In genomic region chr17:7004398-7005253, GRCh38 we compare ENCODE assay signal across 9 cellular contexts. TPM values are rescaled to one million over a fixed set of nuclear protein-coding genes. Genes with fewer than 3 reads are reported as not detected.
A peak's percentile ranks its signal among the peaks of the same experiment; 100 is the strongest.
DNase-seq lines count a peak whose midpoint lies in the region; ATAC-seq and TF ChIP-seq lines count a peak whose summit lies in the region.
"Had no signal": no experiment of that assay in that cellular context is flagged by ENCODE, and none has a peak within 500 bp of the region (broad histone marks: within the 10 kb centered on the region; RNA-seq: fewer than 3 reads in every experiment).

No MANE protein-coding gene starts in this region.

- no peaks in the 10 kb centered on the region for H3K27me3 Mint-ChIP-seq in T-helper 17 cell
- no peaks in the 10 kb centered on the region for H3K27me3 Mint-ChIP-seq in natural killer cell treated with Interleukin-12 subunit alpha and Interleukin-12 subunit beta and Interleukin-15 and Interleukin-18, amount 100 ng/mL, for 72 hours

- H3K4me3 Mint-ChIP-seq in T-helper 17 cell: no peak overlapping the region
- no peak overlapping the region for H3K4me3 Mint-ChIP-seq in natural killer cell treated with Interleukin-12 subunit alpha and Interleukin-12 subunit beta and Interleukin-15 and Interleukin-18, amount 100 ng/mL, for 72 hours

- peak; percentile 68 for TF ChIP-seq CTCF in epithelial cell of esophagus (IDR thresholded peaks at IDR 0.05; ENCODE audit: insufficient read depth, low read depth, low read length, missing control alignments)

- no peak overlapping the region for H3K4me3 ChIP-seq in epithelial cell of esophagus (ENCODE audit: low read length)
- H3K4me3 ChIP-seq: skin epidermis had no signal

- H3K36me3 Mint-ChIP-seq in T-helper 17 cell (ENCODE audit: low read depth): peaks cover 11% of the 10 kb centered on the region
- H3K36me3 Mint-ChIP-seq in natural killer cell treated with Interleukin-12 subunit alpha and Interleukin-12 subunit beta and Interleukin-15 and Interleukin-18, amount 100 ng/mL, for 72 hours: peaks cover 19% of the 10 kb centered on the region

- H3K4me1 Mint-ChIP-seq in T-helper 17 cell: peaks cover 31% of the 10 kb centered on the region
- H3K4me1 Mint-ChIP-seq in natural killer cell treated with Interleukin-12 subunit alpha and Interleukin-12 subunit beta and Interleukin-15 and Interleukin-18, amount 100 ng/mL, for 72 hours (ENCODE audit: low read depth in 2 of 2): peaks cover 29 to 30% of the 10 kb centered on the region in 2 donors

- peak; percentile 19 for DNase-seq in COR-L47 (lab: John Stamatoyannopoulos, UW)
- DNase-seq in NCI-H2029 (lab: John Stamatoyannopoulos, UW): peak; percentile 53
- no peak for DNase-seq in T-helper 17 cell
- peak; percentile 73 for DNase-seq in epithelial cell of esophagus (ENCODE audit: low read depth)
- peak; percentile 73 for DNase-seq in natural killer cell treated with Interleukin-12 subunit alpha and Interleukin-12 subunit beta and Interleukin-15 and Interleukin-18, amount 100 ng/mL, for 72 hours (ENCODE audit: low spot score)
- no peak for DNase-seq in NCI-H1048 (lab: John Stamatoyannopoulos, UW)

- H3K9me3 ChIP-seq in T-helper 17 cell (ENCODE audit: control insufficient read depth, low read length, poor library complexity, severe bottlenecking): no peaks in the 10 kb centered on the region

- peak overlapping the region; percentile 85 for H3K27ac Mint-ChIP-seq in T-helper 17 cell
- peak overlapping the region in 1 of 2 donors; percentile 52 for H3K27ac Mint-ChIP-seq in natural killer cell treated with Interleukin-12 subunit alpha and Interleukin-12 subunit beta and Interleukin-15 and Interleukin-18, amount 100 ng/mL, for 72 hours

- peak; percentile 56 for ATAC-seq in GM21529 (IDR thresholded peaks at IDR 0.05; ENCODE audit: unreplicated experiment)
- ATAC-seq in T-helper 17 cell: peak; percentile 95
- peak; percentile 81 to 84 for ATAC-seq in natural killer cell treated with Interleukin-12 subunit alpha and Interleukin-12 subunit beta and Interleukin-15 and Interleukin-18, amount 100 ng/mL, for 72 hours
- no peak for ATAC-seq in HG03439 (IDR thresholded peaks at IDR 0.05; ENCODE audit: unreplicated experiment)

- H3K9me3 Mint-ChIP-seq in natural killer cell treated with Interleukin-12 subunit alpha and Interleukin-12 subunit beta and Interleukin-15 and Interleukin-18, amount 100 ng/mL, for 72 hours: no peaks in the 10 kb centered on the region

RNA-seq across cellular contexts. Expression of gene RNASEK, which starts 7.8 kb away (rescaled TPM):
- 100 to 1,000 TPM; 141 to 150 TPM for total RNA-seq in T-helper 17 cell
- 100 to 1,000 TPM; 206 to 224 TPM for total RNA-seq in natural killer cell treated with Interleukin-12 subunit alpha and Interleukin-12 subunit beta and Interleukin-15 and Interleukin-18, amount 100 ng/mL, for 72 hours

RNA-seq across cellular contexts. Expression of gene ALOX12, which starts 8.8 kb away (rescaled TPM):
- 10 to 100 TPM in 1 of 2 donors, 1 to 10 TPM in 1; 1.2 to 32.0 TPM for total RNA-seq in T-helper 17 cell
- total RNA-seq in natural killer cell treated with Interleukin-12 subunit alpha and Interleukin-12 subunit beta and Interleukin-15 and Interleukin-18, amount 100 ng/mL, for 72 hours: not detected

RNA-seq across cellular contexts. Expression of gene BCL6B, which starts 18.2 kb away (rescaled TPM):
- total RNA-seq in T-helper 17 cell: under 1 TPM in 1 of 2 donors, not detected in 1; 0.17 TPM
- total RNA-seq in natural killer cell treated with Interleukin-12 subunit alpha and Interleukin-12 subunit beta and Interleukin-15 and Interleukin-18, amount 100 ng/mL, for 72 hours: 1 to 10 TPM in 1 of 2 donors, under 1 TPM in 1; 0.73 to 1.1 TPM

RNA-seq across cellular contexts. Expression of gene SLC16A13, which starts 31.2 kb away (rescaled TPM):
- 1 to 10 TPM; 3.3 to 4.6 TPM for total RNA-seq in T-helper 17 cell
- 10 to 100 TPM; 11.7 to 19.1 TPM for total RNA-seq in natural killer cell treated with Interleukin-12 subunit alpha and Interleukin-12 subunit beta and Interleukin-15 and Interleukin-18, amount 100 ng/mL, for 72 hours

RNA-seq across cellular contexts. Expression of gene SLC16A11, which starts 39.3 kb away (rescaled TPM):
- under 1 TPM in 1 of 2 donors, not detected in 1; 0.40 TPM for total RNA-seq in T-helper 17 cell
- total RNA-seq in natural killer cell treated with Interleukin-12 subunit alpha and Interleukin-12 subunit beta and Interleukin-15 and Interleukin-18, amount 100 ng/mL, for 72 hours: 1 to 10 TPM; 1.2 to 1.7 TPM

Comparison
In these comparisons a context has a peak if more than half of its experiments do, and no peak if none do; other contexts are left out.
1. DNase-seq: peak in COR-L47 (single experiment), NCI-H2029 (single experiment), epithelial cell of esophagus (single experiment) and natural killer cell treated with Interleukin-12 subunit alpha and Interleukin-12 subunit beta and Interleukin-15 and Interleukin-18, amount 100 ng/mL, for 72 hours (single experiment); none in T-helper 17 cell (0 of 3) and NCI-H1048 (single experiment).